Comparison of ENCODE assay signal across 8 cellular contexts in the genomic region with DNA sequence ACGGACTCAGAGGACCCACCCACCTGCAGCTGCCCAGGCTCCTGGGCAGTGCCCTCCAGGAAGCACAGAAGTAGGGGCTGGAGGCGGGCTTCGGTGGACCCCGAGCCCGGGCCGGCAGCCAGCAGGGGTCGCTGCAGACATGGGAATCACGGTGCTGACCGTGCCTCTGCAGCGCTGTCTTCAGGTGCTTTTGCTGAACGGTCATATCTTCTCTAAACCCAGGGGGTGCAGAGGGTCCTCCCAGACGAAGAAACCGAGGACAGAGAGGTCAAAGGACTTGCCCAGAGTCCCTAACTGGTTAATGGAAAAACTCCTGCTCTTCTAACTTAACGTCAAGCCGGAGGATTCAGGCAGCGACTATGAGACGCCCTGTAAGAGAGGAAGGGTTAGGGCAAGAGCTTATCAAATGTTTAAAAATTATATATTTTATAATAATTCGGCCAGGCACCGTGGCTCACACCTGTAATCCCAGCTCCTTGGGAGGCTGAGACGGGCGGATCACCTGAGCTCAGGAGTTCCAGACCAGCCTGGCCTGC. TPM values are rescaled to one million over a fixed set of nuclear protein-coding genes. Genes with fewer than 3 reads are reported as not detected.
A peak's percentile ranks its signal among the peaks of the same experiment; 100 is the strongest.
DNase-seq lines count a peak whose midpoint lies in the region; ATAC-seq and TF ChIP-seq lines count a peak whose summit lies in the region.

No MANE protein-coding gene starts in this region.

- TF ChIP-seq CTCF in CD14-positive monocyte (IDR thresholded peaks at IDR 0.05): peak; percentile 94

- peaks cover 0 to 4% (median 2%) of the 10 kb centered on the region in 3 donors for H3K27me3 Mint-ChIP-seq in CD14-positive monocyte (ENCODE audit: low read depth in 3 of 3)
- H3K27me3 Mint-ChIP-seq in activated T-cell treated with anti-CD3 and anti-CD28 coated beads, Interleukin-2, amount 50 U/mL, for 72 hours (ENCODE audit: low read depth): no peaks in the 10 kb centered on the region

- H3K27ac Mint-ChIP-seq in CD14-positive monocyte: no peak overlapping the region
- no peak overlapping the region for H3K27ac Mint-ChIP-seq in activated T-cell treated with anti-CD3 and anti-CD28 coated beads, Interleukin-2, amount 50 U/mL, for 72 hours

- peaks cover 3% of the 10 kb centered on the region for H3K4me1 Mint-ChIP-seq in CD14-positive monocyte
- H3K4me1 Mint-ChIP-seq in activated T-cell treated with anti-CD3 and anti-CD28 coated beads, Interleukin-2, amount 50 U/mL, for 72 hours (ENCODE audit: low read depth): no peaks in the 10 kb centered on the region

- no peaks in the 10 kb centered on the region for H3K36me3 Mint-ChIP-seq in CD14-positive monocyte
- no peaks in the 10 kb centered on the region for H3K36me3 Mint-ChIP-seq in activated T-cell treated with anti-CD3 and anti-CD28 coated beads, Interleukin-2, amount 50 U/mL, for 72 hours (ENCODE audit: insufficient read depth in 2 of 2)

- no peak overlapping the region for H3K4me3 Mint-ChIP-seq in CD14-positive monocyte
- H3K4me3 Mint-ChIP-seq in activated T-cell treated with anti-CD3 and anti-CD28 coated beads, Interleukin-2, amount 50 U/mL, for 72 hours: no peak overlapping the region

- DNase-seq in CD14-positive monocyte (ENCODE audit: low spot score): no peak
- DNase-seq in NCI-H69 (lab: John Stamatoyannopoulos, UW): peak; percentile 57
- DNase-seq in activated T-cell treated with anti-CD3 and anti-CD28 coated beads, Interleukin-2, amount 50 U/mL, for 72 hours: peak; percentile 79 to 85
- DNase-seq in cardiac septum (ENCODE audit: low spot score): peak; percentile 74
- peak; percentile 41 to 53 (median 50) for DNase-seq in stimulated activated CD4-positive, alpha-beta T cell treated with anti-CD3 and anti-CD28 coated beads, Interleukin-1b, Interleukin-23, amount 100 ng/mL, for 24 hours (ENCODE audit: low read depth in 4 of 4, low spot score in 1 of 4)
- DNase-seq in GDM1 (lab: John Stamatoyannopoulos, UW): no peak
- DNase-seq in T1000 (lab: John Stamatoyannopoulos, UW): no peak

- intact Hi-C loops in CD14-positive monocyte (cut with micrococcal nuclease) (no loop called here), cardiac septum (cut with DNase I) (no loop called here)

- ATAC-seq in GM21529 (IDR thresholded peaks at IDR 0.05; ENCODE audit: unreplicated experiment): peak; percentile 81
- ATAC-seq in activated T-cell treated with anti-CD3 and anti-CD28 coated beads, Interleukin-2, amount 50 U/mL, for 72 hours (replicated peaks in 1 of 2): peak; percentile 95 to 96

- H3K9me3 Mint-ChIP-seq in CD14-positive monocyte: no peaks in the 10 kb centered on the region
- H3K9me3 Mint-ChIP-seq in activated T-cell treated with anti-CD3 and anti-CD28 coated beads, Interleukin-2, amount 50 U/mL, for 72 hours: no peaks in the 10 kb centered on the region

RNA-seq across cellular contexts. Expression of gene LEFTY2, which starts 21.5 kb away (rescaled TPM):
- not detected for polyA plus RNA-seq in CD14-positive monocyte
- not detected for total RNA-seq in activated T-cell treated with anti-CD3 and anti-CD28 coated beads, Interleukin-2, amount 50 U/mL, for 72 hours
- total RNA-seq in cardiac septum: 0.65 TPM

RNA-seq across cellular contexts. Expression of gene SDE2, which starts 36.6 kb away (rescaled TPM):
- 1 to 10 TPM; 6.8 to 8.4 TPM for polyA plus RNA-seq in CD14-positive monocyte
- total RNA-seq in activated T-cell treated with anti-CD3 and anti-CD28 coated beads, Interleukin-2, amount 50 U/mL, for 72 hours: 10 to 100 TPM; 21.5 to 24.0 TPM
- total RNA-seq in cardiac septum: 14.6 TPM

RNA-seq across cellular contexts. Expression of gene PYCR2, which starts 38.5 kb away (rescaled TPM):
- 10 to 100 TPM; 21.4 to 26.6 TPM for polyA plus RNA-seq in CD14-positive monocyte
- 100 to 1,000 TPM; 144 to 152 TPM for total RNA-seq in activated T-cell treated with anti-CD3 and anti-CD28 coated beads, Interleukin-2, amount 50 U/mL, for 72 hours
- 68.6 TPM for total RNA-seq in cardiac septum

Comparison
In these comparisons a context has a peak if more than half of its experiments do, and no peak if none do; other contexts are left out.
1. DNase-seq: peak in NCI-H69 (single experiment), activated T-cell treated with anti-CD3 and anti-CD28 coated beads, Interleukin-2, amount 50 U/mL, for 72 hours (2 of 2), cardiac septum (single experiment) and stimulated activated CD4-positive, alpha-beta T cell treated with anti-CD3 and anti-CD28 coated beads, Interleukin-1b, Interleukin-23, amount 100 ng/mL, for 24 hours (4 of 4); none in CD14-positive monocyte (single experiment), GDM1 (single experiment) and T1000 (single experiment).